In the genomic region with DNA sequence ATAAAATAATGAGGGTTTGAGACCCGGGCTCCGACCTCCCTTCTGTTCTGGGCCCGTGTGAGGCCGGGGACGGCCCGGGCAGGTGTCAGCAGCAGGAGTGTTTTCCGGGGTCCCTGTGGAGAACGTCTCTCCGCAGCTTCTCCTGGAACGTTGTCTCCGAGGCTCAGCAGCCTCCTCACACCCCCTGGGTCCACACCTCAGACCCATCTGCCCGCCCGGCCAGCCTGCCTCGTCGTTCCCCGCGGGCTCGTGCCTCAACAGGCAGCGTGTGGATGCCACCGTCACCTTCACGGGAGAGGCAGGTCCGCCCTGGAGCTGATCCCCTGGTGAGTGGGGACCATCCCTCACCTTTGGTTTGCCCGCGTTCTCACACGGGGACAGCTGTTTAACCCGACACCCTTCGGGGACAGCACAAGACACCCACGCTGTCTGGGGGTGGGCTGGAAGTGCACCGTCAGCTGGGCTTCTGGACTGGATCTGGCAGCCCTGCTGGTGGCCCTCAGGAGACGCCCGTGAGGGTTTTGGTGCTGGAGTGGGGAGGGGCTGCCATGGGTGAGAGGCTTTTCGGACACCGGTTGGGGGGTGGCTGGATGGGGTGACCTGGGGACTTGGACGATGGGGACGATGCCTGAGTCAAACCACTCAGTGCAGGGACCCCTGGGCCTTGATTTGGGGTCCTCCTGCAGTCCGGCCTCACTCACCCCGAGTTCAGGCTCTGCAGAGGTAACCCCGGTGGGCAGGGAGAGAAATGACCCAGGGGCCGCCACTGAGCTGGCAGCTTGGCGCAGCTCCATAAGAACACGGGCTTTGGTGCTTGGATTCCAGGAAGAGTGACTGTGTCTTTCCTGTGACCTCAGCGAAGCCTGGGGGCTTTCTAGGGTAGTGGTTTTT, we compare ENCODE assay signal across 28 cellular contexts.
DNase-seq lines count a peak whose midpoint lies in the region; ATAC-seq and TF ChIP-seq lines count a peak whose summit lies in the region.
"Had no signal": no experiment of that assay in that cellular context is flagged by ENCODE, and none has a peak within 500 bp of the region (broad histone marks: within the 10 kb centered on the region; RNA-seq: fewer than 3 reads in every experiment).

No MANE protein-coding gene starts in this region.

- H3K36me3 ChIP-seq in PC-3 (ENCODE audit: low read depth, low read length) = no peaks in the 10 kb centered on the region
- no peaks in the 10 kb centered on the region for H3K36me3 ChIP-seq in GM23248 (ENCODE audit: low read depth)
- H3K36me3 ChIP-seq: lower lobe of right lung had no signal

- no peak overlapping the region for H3K27ac ChIP-seq in PC-3 (ENCODE audit: low read length)
- no peak overlapping the region for H3K27ac ChIP-seq in GM23248
- H3K27ac ChIP-seq: A549, lower lobe of right lung, skin epidermis had no signal

- intact Hi-C loops in cardiac septum (cut with DNase I) (no loop called here), left cardiac atrium (cut with DNase I) (no loop called here), PC-3 (cut with micrococcal nuclease) (no loop called here)

- H3K9me3 ChIP-seq in PC-3 (ENCODE audit: low read length) (peaks cover 10% of the 10 kb centered on the region), GM23248 (ENCODE audit: low read depth) (no peaks in the 10 kb centered on the region)

- CTCF ChIA-PET in PC-3 (lab: Charles Lee) = no interaction called here

- H3K79me2 ChIP-seq in PC-3 (ENCODE audit: low read length) (no peaks in the 10 kb centered on the region), GM23248 (ENCODE audit: insufficient read depth) (no peaks in the 10 kb centered on the region)

- TF ChIP-seq CTCF in PC-3 (conservative IDR thresholded peaks at IDR 0.05; ENCODE audit: low read depth, low read length) = no peak

- H3K9ac ChIP-seq in PC-3 (ENCODE audit: low read length) (no peak overlapping the region; the same call in 1 of the 2 replicates), GM23248 (no peak overlapping the region)

- DNase-seq in cardiac septum (ENCODE audit: low spot score) = peak; percentile 63
- DNase-seq in left cardiac atrium = no peak
- peak; percentile 72 for DNase-seq in PC-3
- peak; percentile 34 for DNase-seq in left lobe of liver (ENCODE audit: low spot score)
- peak; percentile 39 for DNase-seq in ureter (ENCODE audit: low spot score)
- no peak for DNase-seq in G401 (ENCODE audit: low spot score)
- DNase-seq in GM23248 = no peak
- DNase-seq: activated CD4-positive, alpha-beta T cell treated with anti-CD3 and anti-CD28 coated beads for 36 hours; activated gamma-delta T cell treated with Interleukin-2 at 50 U/mL for 16 hours; activated naive CD8-positive, alpha-beta T cell treated with anti-CD3 and anti-CD28 coated beads, Interleukin-2, amount 50 U/mL, for 24 hours; activated T-cell treated with anti-CD3 and anti-CD28 coated beads, Interleukin-2, amount 50 U/mL, for 1 hour; CD4-positive, alpha-beta T cell; central memory CD4-positive, alpha-beta T cell; DND-41; foreskin fibroblast; lower lobe of right lung; mucosa of descending colon; natural killer cell; NCI-H1048; NCI-H446; NCI-H774; occipital lobe; stimulated activated naive CD4-positive, alpha-beta T cell had no signal

- H4K20me1 ChIP-seq in PC-3 (ENCODE audit: low read length) (no peaks in the 10 kb centered on the region), GM23248 (ENCODE audit: insufficient read depth) (no peaks in the 10 kb centered on the region)

- H3K9me2 ChIP-seq in PC-3 (replicated peaks; ENCODE audit: low read length) = no peaks in the 10 kb centered on the region
- H3K9me2 ChIP-seq in GM23248 (ENCODE audit: insufficient read depth) = no peaks in the 10 kb centered on the region

- H2AFZ ChIP-seq in PC-3 (ENCODE audit: low read length) (no peak overlapping the region), GM23248 (no peak overlapping the region)

- H3K27me3 ChIP-seq in PC-3 (ENCODE audit: low read length) (no peaks in the 10 kb centered on the region), GM23248 (replicated peaks; ENCODE audit: insufficient read depth) (peaks cover 24% of the 10 kb centered on the region; the same call in 1 of the 2 replicates)

- ATAC-seq in left cardiac atrium (no peak), PC-3 (peak; percentile 55), left lobe of liver (no peak), GM21723 (IDR thresholded peaks at IDR 0.05; ENCODE audit: unreplicated experiment) (no peak)
- ATAC-seq: A549; activated CD4-positive, alpha-beta T cell treated with anti-CD3 and anti-CD28 coated beads for 36 hours; activated naive CD8-positive, alpha-beta T cell treated with anti-CD3 and anti-CD28 coated beads, Interleukin-2, amount 50 U/mL, for 24 hours; esophagus mucosa; HCT116; lower lobe of right lung; mucosa of descending colon; natural killer cell had no signal

- H3K4me1 ChIP-seq in PC-3 (ENCODE audit: insufficient read depth, low read length) (peaks cover 18% of the 10 kb centered on the region), GM23248 (ENCODE audit: insufficient read depth) (no peaks in the 10 kb centered on the region)
- H3K4me1 ChIP-seq: A549, lower lobe of right lung had no signal

- WGBS in GM23248 (ENCODE audit: low coverage in 1 of 2, low lambda C conversion rate in 2 of 2, missing lambda C conversion rate in 2 of 2), 2 experiments = 53 to 58% methylated on average over 36 to 42 of the region's 42 CpGs

- POLR2A ChIA-PET in PC-3 (lab: Charles Lee; ENCODE audit: unreplicated experiment) = interaction anchor here (0.6 kb wide), 1 partner anchor 100 kb away, joined by 8 read pairs; no protein-coding TSS in a partner anchor

- H3K4me3 ChIP-seq in PC-3 (ENCODE audit: low read length) (no peak overlapping the region), GM23248 (no peak overlapping the region)
- H3K4me3 ChIP-seq: A549, lower lobe of right lung, mucosa of descending colon, skin epidermis had no signal

- H3K4me2 ChIP-seq in PC-3 (ENCODE audit: low read length) (peak overlapping the region; percentile 53), GM23248 (ENCODE audit: unreplicated experiment) (no peak overlapping the region)
- H3K4me2 ChIP-seq: A549 had no signal

- BruUV-seq in PC-3 (replicated peaks; lab: Mats Ljungman, UMichigan) = no TSS peak

- in situ Hi-C loops in G401 (cut with HindIII; ENCODE audit: low sequenced_read_pairs) = no loop called here
- in situ Hi-C loops in GM23248 (cut with MboI) = no loop called here

- H3F3A ChIP-seq in PC-3 (ENCODE audit: low read length, unreplicated experiment) (no peaks in the 10 kb centered on the region), GM23248 (ENCODE audit: insufficient read depth) (no peaks in the 10 kb centered on the region)

Comparison
In these comparisons a context has a peak if more than half of its experiments do, and no peak if none do; other contexts are left out.
1. DNase-seq: peak in cardiac septum (single experiment), PC-3 (single experiment), left lobe of liver (single experiment) and ureter (single experiment); none in left cardiac atrium (single experiment), G401 (single experiment) and GM23248 (single experiment).